Comparison of ENCODE assay signal across 8 cellular contexts in genomic region chr3:151085889-151086483, GRCh38. TPM values are rescaled to one million over a fixed set of nuclear protein-coding genes. Genes with fewer than 3 reads are reported as not detected.
DNase-seq lines count a peak whose midpoint lies in the region; ATAC-seq, FAIRE-seq and TF ChIP-seq lines count a peak whose summit lies in the region.

No MANE protein-coding gene starts in this region.

- H3K36me3 ChIP-seq in OCI-LY7 (ENCODE audit: insufficient read depth, low read length): peaks cover 5% of the 10 kb centered on the region; the same call in 1 of the 2 replicates
- no peaks in the 10 kb centered on the region for H3K36me3 ChIP-seq in HepG2 (replicated peaks in 1 of 2; ENCODE audit: control insufficient read depth in 1 of 2, insufficient read depth in 2 of 2, low read length in 2 of 2)

- no peaks in the 10 kb centered on the region for H3K9me2 ChIP-seq in OCI-LY7 (ENCODE audit: insufficient read depth, low read length)

- POLR2A ChIA-PET in OCI-LY7 (lab: Charles Lee) (interaction anchor here (0.5 to 3.8 kb wide), 11 partner anchors 8 to 1109 kb away, joined by 3 to 14 read pairs (median 4); no protein-coding TSS in a partner anchor), HepG2 (lab: Yijun Ruan, JAX) (no interaction called here)

- BruUV-seq in OCI-LY7 (replicated peaks; lab: Mats Ljungman, UMichigan): no TSS peak
- BruUV-seq in HepG2 (replicated peaks; lab: Mats Ljungman, UMichigan): no TSS peak

- H3K4me2 ChIP-seq in OCI-LY7 (ENCODE audit: low read length): peak overlapping the region; percentile 93
- peak overlapping the region; percentile 71 for H3K4me2 ChIP-seq in HepG2 (ENCODE audit: low read depth, low read length)

- H3K79me2 ChIP-seq in OCI-LY7 (ENCODE audit: insufficient read depth, low read depth, low read length): peaks cover 18% of the 10 kb centered on the region; the same call in 1 of the 2 replicates
- no peaks in the 10 kb centered on the region for H3K79me2 ChIP-seq in HepG2 (ENCODE audit: insufficient read depth, low read length)

- peaks cover 58% of the 10 kb centered on the region for H3K27me3 Mint-ChIP-seq in stimulated activated naive CD8-positive, alpha-beta T cell treated with anti-CD3 and anti-CD28 coated beads, Interleukin-15, Interleukin-2, amounts not matched to agents 100 ng/mL and 50 ng/mL, for 24 hours

- no peaks in the 10 kb centered on the region for H3K36me3 Mint-ChIP-seq in stimulated activated naive CD8-positive, alpha-beta T cell treated with anti-CD3 and anti-CD28 coated beads, Interleukin-15, Interleukin-2, amounts not matched to agents 100 ng/mL and 50 ng/mL, for 24 hours (ENCODE audit: low read depth)

- no peak overlapping the region for H3K27ac Mint-ChIP-seq in stimulated activated naive CD8-positive, alpha-beta T cell treated with anti-CD3 and anti-CD28 coated beads, Interleukin-15, Interleukin-2, amounts not matched to agents 100 ng/mL and 50 ng/mL, for 24 hours

- H3K9me3 ChIP-seq in OCI-LY7 (ENCODE audit: low read length) (no peaks in the 10 kb centered on the region), HepG2 (ENCODE audit: low read length) (no peaks in the 10 kb centered on the region)

- 7% methylated on average over 12 of the region's 60 CpGs for WGBS in HepG2 (ENCODE audit: low lambda C conversion rate)

- TF ChIP-seq CTCF in OCI-LY7 (conservative IDR thresholded peaks at IDR 0.05; ENCODE audit: low read length) (no peak), HepG2 (CRISPR knock-in tag; IDR thresholded peaks at IDR 0.05) (no peak)

- peak; percentile 17 for ATAC-seq in HG02938 (IDR thresholded peaks at IDR 0.05; ENCODE audit: unreplicated experiment)
- peak; percentile 57 for ATAC-seq in HepG2

- intact Hi-C loops in OCI-LY7 (cut with micrococcal nuclease; ENCODE audit: unreplicated experiment) (loop anchor here (1.0 to 5.0 kb wide), 8 partner anchors 60 to 1274 kb away; partner anchors contain the start of genes EIF2A, P2RY14, RNF13 and SELENOT), HepG2 (cut with micrococcal nuclease; ENCODE audit: unreplicated experiment) (loop anchor here (2.0 to 10.0 kb wide), 3 partner anchors 19 to 161 kb away; no protein-coding TSS in a partner anchor)

- H4K20me1 ChIP-seq in OCI-LY7 (ENCODE audit: insufficient read depth, low read length) (no peaks in the 10 kb centered on the region), HepG2 (ENCODE audit: insufficient read depth, low read length) (no peaks in the 10 kb centered on the region)

- H3K27ac ChIP-seq in OCI-LY7 (ENCODE audit: low read depth, low read length, poor library complexity, severe bottlenecking) (peak overlapping the region; percentile 71), caudate nucleus (ENCODE audit: low read depth, low read length) (peak overlapping the region; percentile 76), HepG2 (ENCODE audit: extremely low read length, insufficient read depth, low read length) (no peak overlapping the region)

- H3K4me3 Mint-ChIP-seq in stimulated activated naive CD8-positive, alpha-beta T cell treated with anti-CD3 and anti-CD28 coated beads, Interleukin-15, Interleukin-2, amounts not matched to agents 100 ng/mL and 50 ng/mL, for 24 hours: peak overlapping the region; percentile 84

- no peak for FAIRE-seq in HepG2 (lab: Jason Lieb, UNC)

- TF ChIP-seq POLR2A in HepG2 (IDR thresholded peaks at IDR 0.05; ENCODE audit: insufficient read depth in 1 of 2, low read depth in 2 of 2, low read length in 2 of 2): no peak

- in situ Hi-C loops in HepG2 (cut with HindIII; ENCODE audit: extremely low pct_ligation_motif_present, low pct_unique_long_range_greater_than_20kb): no loop called here

- no peak for TF ChIP-seq RAD21 in HepG2 (CRISPR knock-in tag; IDR thresholded peaks at IDR 0.05)

- CTCF ChIA-PET in OCI-LY7 (lab: Charles Lee; ENCODE audit: unreplicated experiment): interaction anchor here (1.1 kb wide), 1 partner anchor 57 kb away, joined by 4 read pairs; no protein-coding TSS in a partner anchor
- CTCF ChIA-PET in HepG2 (lab: Yijun Ruan, JAX; ENCODE audit: low intra/inter-chr PET ratio, low total read pairs): interaction anchor here (0.6 kb wide), 1 partner anchor 160 kb away, joined by 3 read pairs; no protein-coding TSS in a partner anchor

- DNase-seq in NCI-H1417 (lab: John Stamatoyannopoulos, UW): peak; percentile 26 to 92 (median 87)
- no peak for DNase-seq in NCI-H1417 treated with DMSO at 0.1 percent for 48 hours (lab: John Stamatoyannopoulos, UW)
- DNase-seq in OCI-LY7 (ENCODE audit: low spot score): peak; percentile 68
- DNase-seq in caudate nucleus (lab: John Stamatoyannopoulos, UW): peak in 15 of 61 donors; percentile 19 to 76 (median 54)
- DNase-seq in HepG2 (ENCODE audit: low spot score): no peak
- DNase-seq in RPMI8226: no peak

- peak overlapping the region; percentile 85 for H2AFZ ChIP-seq in OCI-LY7 (ENCODE audit: low read length)
- no peak overlapping the region for H2AFZ ChIP-seq in HepG2 (ENCODE audit: low read length)

- TF ChIP-seq EP300 in HepG2 (IDR thresholded peaks at IDR 0.05; ENCODE audit: low read depth in 2 of 2, low read length in 2 of 2) (no peak), HepG2 (CRISPR knock-in tag; IDR thresholded peaks at IDR 0.05; ENCODE audit: borderline replicate concordance) (no peak)

- no peaks in the 10 kb centered on the region for H3K9me3 Mint-ChIP-seq in stimulated activated naive CD8-positive, alpha-beta T cell treated with anti-CD3 and anti-CD28 coated beads, Interleukin-15, Interleukin-2, amounts not matched to agents 100 ng/mL and 50 ng/mL, for 24 hours

- H3K4me1 Mint-ChIP-seq in stimulated activated naive CD8-positive, alpha-beta T cell treated with anti-CD3 and anti-CD28 coated beads, Interleukin-15, Interleukin-2, amounts not matched to agents 100 ng/mL and 50 ng/mL, for 24 hours (ENCODE audit: low read depth): peaks cover 11% of the 10 kb centered on the region

- H3K27me3 ChIP-seq in HepG2 (ENCODE audit: control insufficient read depth in 1 of 2, insufficient read depth in 2 of 2, low read length in 2 of 2): peaks cover 9 to 36% of the 10 kb centered on the region in 2 experiments

- H3K4me1 ChIP-seq in OCI-LY7 (ENCODE audit: insufficient read depth, low read length, poor library complexity, severe bottlenecking): peaks cover 25% of the 10 kb centered on the region
- peaks cover 12% of the 10 kb centered on the region for H3K4me1 ChIP-seq in HepG2 (ENCODE audit: insufficient read depth, low read length)

- H3K9ac ChIP-seq in HepG2 (ENCODE audit: insufficient read depth, low read depth, low read length): no peak overlapping the region

- H3K4me3 ChIP-seq in OCI-LY7 (ENCODE audit: low read depth, low read length, poor library complexity, severe bottlenecking) (peak overlapping the region; percentile 88), HepG2 (replicated peaks in 1 of 3; ENCODE audit: insufficient read depth in 1 of 3, low read depth in 2 of 3, low read length in 3 of 3) (peak overlapping the region; percentile 42 to 68 (median 49); a peak in 5 of 6 replicates)

TF ChIP-seq in HepG2, 621 proteins besides CTCF, POLR2A, EP300 and RAD21 (continues in another document):
- TF ChIP-seq ZNF34 (CRISPR knock-in tag; IDR thresholded peaks at IDR 0.05; ENCODE audit: borderline replicate concordance) (no peak), HOXD1 (CRISPR knock-in tag; IDR thresholded peaks at IDR 0.05) (0 out of 2 replicates have a peak, but pooled peaks have one; percentile 27), ZNF17 (CRISPR knock-in tag; IDR thresholded peaks at IDR 0.05) (no peak), ZNF710 (CRISPR knock-in tag; IDR thresholded peaks at IDR 0.05; ENCODE audit: borderline replicate concordance) (no peak), MED13 (CRISPR knock-in tag; IDR thresholded peaks at IDR 0.05) (no peak), ZNF569 (CRISPR knock-in tag; IDR thresholded peaks at IDR 0.05; ENCODE audit: borderline replicate concordance) (no peak)

RNA-seq across cellular contexts. Expression of gene MED12L, which starts 0.5 kb away (rescaled TPM):
- total RNA-seq in OCI-LY7 (2014; rRNA removed; shearing (Covaris generic)): 12.6 and 16.4 TPM in 2 replicates
- total RNA-seq in OCI-LY7 (2022) (32.7 and 33.8 TPM in 2 replicates), HepG2 (2016; rRNA removed; fragmentation: Illumina TruSeq; extraction: Trizol) (0.64 and 0.81 TPM in 2 replicates)
- total RNA-seq in HepG2 (2016; cell fraction: cytosol; rRNA removed; fragmentation: Illumina TruSeq; extraction: Trizol; ENCODE audit: low read depth): 0.44 and 0.71 TPM in 2 replicates
- total RNA-seq in HepG2 (2016; cell fraction: insoluble cytoplasmic fraction; rRNA removed; fragmentation: Illumina TruSeq; extraction: Trizol): 0.54 and 0.61 TPM in 2 replicates
- total RNA-seq in HepG2 (2016; cell fraction: membrane; rRNA removed; fragmentation: Illumina TruSeq; extraction: Trizol): 0.48 and 0.59 TPM in 2 replicates
- total RNA-seq in HepG2 (2016; cell fraction: nucleus; rRNA removed; fragmentation: Illumina TruSeq; extraction: Trizol): 1.1 and 1.4 TPM in 2 replicates
- polyA plus RNA-seq in HepG2 (2011; rRNA removed): 0.05 and 0.07 TPM in 2 replicates
- polyA plus RNA-seq in HepG2 (2011; cell fraction: cytosol; rRNA removed): 0.01 and 0.08 TPM in 2 replicates
- 0.21 and 0.24 TPM in 2 replicates for polyA plus RNA-seq in HepG2 (2011; cell fraction: nucleus; rRNA removed)
- polyA plus RNA-seq in HepG2 (2012): 0.21 TPM in 1 of 2 replicates, not detected in the other
- 0.17 and 0.23 TPM in 2 replicates for polyA plus RNA-seq in HepG2 (2016; cell fraction: cytosol; fragmentation: Illumina TruSeq; extraction: Trizol; ENCODE audit: low read depth)
- polyA plus RNA-seq in HepG2 (2016; cell fraction: insoluble cytoplasmic fraction; fragmentation: Illumina TruSeq; extraction: Trizol; ENCODE audit: low read depth): 0.08 and 0.13 TPM in 2 replicates
- polyA plus RNA-seq in HepG2 (2016; cell fraction: membrane; fragmentation: Illumina TruSeq; extraction: Trizol; ENCODE audit: low read depth): 0.24 and 0.39 TPM in 2 replicates
- polyA plus RNA-seq in HepG2 (2016; cell fraction: nucleus; fragmentation: Illumina TruSeq; extraction: Trizol; ENCODE audit: insufficient read depth, low read depth): 0.52 and 1.2 TPM in 2 replicates
- 0.12 and 0.21 TPM in 2 replicates for polyA minus RNA-seq in HepG2 (2011; rRNA and poly(A)+ RNA removed; ENCODE audit: low replicate concordance)
- polyA minus RNA-seq in HepG2 (2011; cell fraction: cytosol; rRNA and poly(A)+ RNA removed): 0.10 and 0.70 TPM in 2 replicates
- 0.50 and 2.3 TPM in 2 replicates for polyA minus RNA-seq in HepG2 (2011; cell fraction: nucleus; rRNA and poly(A)+ RNA removed)

Comparison
In these comparisons a context has a peak if more than half of its experiments do, and no peak if none do; other contexts are left out.
1. DNase-seq: peak in NCI-H1417 (3 of 3) and OCI-LY7 (single experiment); none in NCI-H1417 treated with DMSO at 0.1 percent for 48 hours (single experiment), HepG2 (single experiment) and RPMI8226 (single experiment).
2. RNA of gene MED12L, which starts 0.5 kb away (total RNA-seq): 12.6 to 33.8 TPM in OCI-LY7; 0.44 to 1.4 TPM in HepG2; every median in the first group is over 4 times any median in the second.